Comparison of ENCODE assay signal across 13 cellular contexts in genomic region chr2:128602038-128602698, GRCh38.
"Had no signal": no experiment of that assay in that cellular context is flagged by ENCODE, and none has a peak within 500 bp of the region (broad histone marks: within the 10 kb centered on the region; RNA-seq: fewer than 3 reads in every experiment).

No MANE protein-coding gene starts in this region.

- ATAC-seq: esophagus mucosa; stimulated activated memory B cell treated with anti-CD40 and anti-IgM and Interleukin-4, amounts not matched to agents 10 μg/mL and 1 μg/mL and 100 μg/mL, for 72 hours; T-cell had no signal

- H3K36me3 ChIP-seq: breast epithelium had no signal

- DNase-seq: activated CD4-positive, alpha-beta T cell treated with anti-CD3 and anti-CD28 coated beads, Interleukin-2, amount 50 U/mL, for 1 hour; hypothalamus; mesendoderm; retina; stimulated activated CD4-positive, alpha-beta T cell treated with anti-CD3 and anti-CD28 coated beads, Interleukin-1b, Interleukin-23, amount 100 ng/mL, for 48 hours; T1000 had no signal

- H3K27ac ChIP-seq: breast epithelium, parathyroid adenoma, SK-N-MC, VCaP had no signal

- H3K9me3 ChIP-seq: breast epithelium had no signal

- H3K4me1 ChIP-seq: breast epithelium, parathyroid adenoma had no signal

- H3K4me3 ChIP-seq: breast epithelium, SK-N-MC had no signal

- H3K27me3 ChIP-seq: breast epithelium had no signal
